In the genomic region with DNA sequence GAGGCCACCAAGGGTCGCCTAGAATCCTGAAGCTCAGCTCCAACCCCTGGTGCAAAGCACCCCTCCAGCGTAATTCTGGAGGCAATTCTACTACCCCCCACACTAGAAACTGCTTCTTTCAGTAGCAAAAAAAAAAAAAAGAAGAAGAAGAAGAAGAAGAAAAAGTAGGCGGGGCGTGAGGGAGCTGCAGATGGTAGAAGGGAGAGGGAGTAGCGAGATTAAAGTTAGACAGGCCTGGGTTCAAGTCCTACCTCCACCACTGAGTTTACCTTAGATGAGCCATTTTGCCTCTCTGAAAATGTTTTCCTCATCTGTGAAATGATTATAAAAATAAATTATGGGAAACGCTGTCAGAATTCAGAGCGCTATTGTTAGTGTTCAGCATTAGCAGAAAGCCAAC, we compare ENCODE assay signal across 8 cellular contexts. TPM values are rescaled to one million over a fixed set of nuclear protein-coding genes. Genes with fewer than 3 reads are reported as not detected.
A peak's percentile ranks its signal among the peaks of the same experiment; 100 is the strongest.
DNase-seq lines count a peak whose midpoint lies in the region; ATAC-seq and TF ChIP-seq lines count a peak whose summit lies in the region.

No MANE protein-coding gene starts in this region.

- DNase-seq in activated naive CD4-positive, alpha-beta T cell treated with anti-CD3 and anti-CD28 coated beads for 36 hours = no peak
- no peak for DNase-seq in activated naive CD4-positive, alpha-beta T cell (lab: John Stamatoyannopoulos, UW)
- DNase-seq in T-cell (no peak), islet precursor cell (peak; percentile 41), thyroid gland (peak; percentile 44 to 54), HCEC 1CT (no peak)

- no peaks in the 10 kb centered on the region for H3K9me3 Mint-ChIP-seq in activated naive CD4-positive, alpha-beta T cell treated with anti-CD3 and anti-CD28 coated beads for 36 hours
- peaks cover 0 to 4% (median 4%) of the 10 kb centered on the region in 3 donors for H3K9me3 Mint-ChIP-seq in T-cell

- TF ChIP-seq POLR2A in thyroid gland (IDR thresholded peaks at IDR 0.05) = no peak

- no peaks in the 10 kb centered on the region for H3K9me3 ChIP-seq in thyroid gland

- intact Hi-C loops in activated naive CD4-positive, alpha-beta T cell treated with anti-CD3 and anti-CD28 coated beads for 36 hours (cut with micrococcal nuclease) = loop anchor here (1.0 kb wide), 1 partner anchor 29 kb away; no protein-coding TSS in a partner anchor
- intact Hi-C loops in thyroid gland (cut with DNase I) = no loop called here

- 38 to 44% methylated on average over 7 of the region's 7 CpGs for WGBS in thyroid gland, 2 donors

- TF ChIP-seq CTCF in thyroid gland (IDR thresholded peaks at IDR 0.05) = no peak

- ATAC-seq in T-cell (replicated peaks in 1 of 4) = no peak
- no peak for ATAC-seq in GM18520 (IDR thresholded peaks at IDR 0.05; ENCODE audit: unreplicated experiment)
- no peak for ATAC-seq in GM21381 (IDR thresholded peaks at IDR 0.05; ENCODE audit: unreplicated experiment)

- H3K27me3 ChIP-seq in thyroid gland = no peaks in the 10 kb centered on the region

- peak overlapping the region; percentile 82 to 97 (median 86) for H3K27ac ChIP-seq in thyroid gland

- H3K4me1 ChIP-seq in thyroid gland = peaks cover 40 to 43% of the 10 kb centered on the region in 2 donors

- peaks cover 9% of the 10 kb centered on the region for H3K4me1 Mint-ChIP-seq in activated naive CD4-positive, alpha-beta T cell treated with anti-CD3 and anti-CD28 coated beads for 36 hours (ENCODE audit: low read depth)
- peaks cover 12 to 17% (median 13%) of the 10 kb centered on the region in 3 donors for H3K4me1 Mint-ChIP-seq in T-cell

- H3K36me3 ChIP-seq in thyroid gland = no peaks in the 10 kb centered on the region

- H3K27me3 Mint-ChIP-seq in activated naive CD4-positive, alpha-beta T cell treated with anti-CD3 and anti-CD28 coated beads for 36 hours (ENCODE audit: low read depth) = peaks cover 24% of the 10 kb centered on the region
- peaks cover 32 to 49% of the 10 kb centered on the region in 2 donors for H3K27me3 Mint-ChIP-seq in T-cell

- CTCF ChIA-PET in activated naive CD4-positive, alpha-beta T cell treated with anti-CD3 and anti-CD28 coated beads for 36 hours (lab: Charles Lee) = no interaction called here
- CTCF ChIA-PET in T-cell (lab: Charles Lee) = no interaction called here

- no peaks in the 10 kb centered on the region for H3K36me3 Mint-ChIP-seq in activated naive CD4-positive, alpha-beta T cell treated with anti-CD3 and anti-CD28 coated beads for 36 hours (ENCODE audit: low read depth)
- H3K36me3 Mint-ChIP-seq in T-cell = no peaks in the 10 kb centered on the region

- H3K4me3 ChIP-seq in thyroid gland (replicated peaks in 1 of 3) = peak overlapping the region in 2 of 3 donors; percentile 55 to 65

- POLR2A ChIA-PET in T-cell (lab: Charles Lee) = no interaction called here

- H3K4me3 Mint-ChIP-seq in activated naive CD4-positive, alpha-beta T cell treated with anti-CD3 and anti-CD28 coated beads for 36 hours = peak overlapping the region; percentile 58
- peak overlapping the region; percentile 34 to 72 (median 57) for H3K4me3 Mint-ChIP-seq in T-cell

- no peak overlapping the region for H3K27ac Mint-ChIP-seq in activated naive CD4-positive, alpha-beta T cell treated with anti-CD3 and anti-CD28 coated beads for 36 hours
- H3K27ac Mint-ChIP-seq in T-cell = no peak overlapping the region

RNA-seq across cellular contexts. Expression of a gene that starts 0.9 kb away (rescaled TPM):
- total RNA-seq in activated naive CD4-positive, alpha-beta T cell treated with anti-CD3 and anti-CD28 coated beads for 36 hours = 1 to 10 TPM; 5.5 to 5.6 TPM
- total RNA-seq in T-cell = 10 to 100 TPM in 1 of 5 donors, 1 to 10 TPM in 4; 3.6 to 12.3 (median 4.2) TPM
- 10 to 100 TPM; 51.9 to 69.4 (median 61.4) TPM for total RNA-seq in thyroid gland

Comparison
In these comparisons a context has a peak if more than half of its experiments do, and no peak if none do; other contexts are left out.
1. DNase-seq: peak in islet precursor cell (single experiment) and thyroid gland (2 of 2); none in activated naive CD4-positive, alpha-beta T cell treated with anti-CD3 and anti-CD28 coated beads for 36 hours (single experiment), activated naive CD4-positive, alpha-beta T cell (0 of 4), T-cell (0 of 34) and HCEC 1CT (single experiment).